1 cellular context compared by ENCODE assay signal in genomic region chr1:77026640-77027039, GRCh38.
TF ChIP-seq lines count a peak whose summit lies in the region.

No MANE protein-coding gene starts in this region.

TF ChIP-seq in GM12878, 131 proteins besides CTCF, POLR2A, EP300 and RAD21:
- peak; percentile 85 for TF ChIP-seq ZNF24 (IDR thresholded peaks at IDR 0.05)
- no peak for TF ChIP-seq NR2C2 (IDR thresholded peaks at IDR 0.05; ENCODE audit: borderline replicate concordance, control insufficient read depth, insufficient read length, low read depth)
